8 cellular contexts compared by ENCODE assay signal in the genomic region with DNA sequence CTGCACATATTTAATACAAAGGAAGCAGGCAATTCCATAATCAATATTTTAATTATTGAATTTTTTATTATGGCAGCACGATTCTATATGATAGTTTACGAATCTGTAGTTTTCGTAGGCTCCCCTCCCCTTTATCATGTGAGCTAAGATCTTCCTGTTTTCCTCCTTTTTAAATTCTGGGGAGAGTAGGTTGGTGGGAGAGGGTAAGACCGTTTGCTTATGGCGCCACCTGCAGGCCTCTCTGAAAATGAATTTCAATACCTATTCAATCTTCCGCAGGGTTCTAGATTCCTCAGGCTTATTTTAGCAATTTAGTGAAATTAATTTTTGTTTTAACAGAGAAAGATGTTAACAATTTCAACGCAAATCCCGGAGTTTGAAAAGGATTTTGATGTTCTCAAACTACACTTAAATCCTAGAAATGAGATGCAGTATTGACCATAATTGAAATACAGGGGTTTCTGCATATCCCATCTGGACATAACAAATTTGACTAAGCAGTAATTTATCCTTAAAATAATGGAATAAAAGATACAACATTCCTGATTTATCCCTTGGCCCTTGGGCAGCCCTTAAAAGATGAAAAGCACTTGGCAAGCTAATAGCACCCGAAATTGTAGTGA. TPM values are rescaled to one million over a fixed set of nuclear protein-coding genes. Genes with fewer than 3 reads are reported as not detected.
DNase-seq lines count a peak whose midpoint lies in the region; ATAC-seq, FAIRE-seq and TF ChIP-seq lines count a peak whose summit lies in the region.

No MANE protein-coding gene starts in this region.

- H4K20me1 ChIP-seq in mammary epithelial cell (ENCODE audit: insufficient read depth, low read length), result no peaks in the 10 kb centered on the region

- H3K9me3 ChIP-seq in Peyer's patch (no peaks in the 10 kb centered on the region), mammary epithelial cell (replicated peaks; ENCODE audit: insufficient read depth, low read length) (no peaks in the 10 kb centered on the region), liver (ENCODE audit: control insufficient read depth in 4 of 4, low read length in 3 of 4) (no peaks in the 10 kb centered on the region)

- peaks cover 0 to 29% of the 10 kb centered on the region in 2 donors for H3K27me3 ChIP-seq in Peyer's patch
- H3K27me3 ChIP-seq in mammary epithelial cell (ENCODE audit: insufficient read depth, low read length), result no peaks in the 10 kb centered on the region
- peaks cover 0 to 24% (median 16%) of the 10 kb centered on the region in 4 donors for H3K27me3 ChIP-seq in liver (ENCODE audit: control insufficient read depth in 4 of 4, insufficient read depth in 4 of 4, low read length in 3 of 4)

- TF ChIP-seq CTCF in Peyer's patch (IDR thresholded peaks at IDR 0.05) (peak in 4 of 6 experiments; percentile 49 to 74 (median 68)), mammary epithelial cell (conservative IDR thresholded peaks at IDR 0.05 in 1 of 2, IDR thresholded peaks at IDR 0.05 in 1 of 2; ENCODE audit: extremely low read depth in 1 of 2, insufficient read depth in 1 of 2, low read depth in 1 of 2, low read length in 2 of 2) (peak; percentile 59 to 70), liver (IDR thresholded peaks at IDR 0.05; ENCODE audit: low read depth, low read length, missing input control) (peak; percentile 57)

- CTCF ChIA-PET in mammary epithelial cell (lab: Charles Lee; ENCODE audit: low non-redundant PET), result interaction anchor here (0.5 to 0.6 kb wide), 3 partner anchors 402 to 1073 kb away, joined by 3 to 6 read pairs (median 4); no protein-coding TSS in a partner anchor

- H2AFZ ChIP-seq in mammary epithelial cell (ENCODE audit: low read depth, low read length), result no peak overlapping the region

- H3K4me1 ChIP-seq in Peyer's patch, result peaks cover 0 to 23% (median 0%) of the 10 kb centered on the region in 4 donors
- H3K4me1 ChIP-seq in mammary epithelial cell (ENCODE audit: insufficient read depth, low read length), result peaks cover 21% of the 10 kb centered on the region
- peaks cover 4 to 15% (median 12%) of the 10 kb centered on the region in 4 donors for H3K4me1 ChIP-seq in liver (ENCODE audit: control insufficient read depth in 4 of 4, insufficient read depth in 4 of 4, low read length in 3 of 4)

- H3K27ac ChIP-seq in Peyer's patch (no peak overlapping the region), mammary epithelial cell (ENCODE audit: insufficient read depth, low read depth, low read length) (no peak overlapping the region), liver (ENCODE audit: low read depth in 1 of 2, low read length in 2 of 2) (no peak overlapping the region)

- TF ChIP-seq RAD21 in liver (IDR thresholded peaks at IDR 0.05), result peak; percentile 80 to 85

- peak overlapping the region; percentile 96 for H3K4me2 ChIP-seq in mammary epithelial cell (ENCODE audit: insufficient read depth, low read depth, low read length)

- dilution Hi-C loops in mammary epithelial cell (cut with HindIII; ENCODE audit: low sequenced_read_pairs), result loop anchor here (25.0 kb wide), 1 partner anchor 394 kb away; no protein-coding TSS in a partner anchor

- 15% methylated on average over 9 of the region's 9 CpGs for WGBS in mammary epithelial cell (ENCODE audit: low coverage, missing lambda C conversion rate)
- 16% methylated on average over 9 of the region's 9 CpGs for whole genome bisulfite sequencing in liver

- H3K79me2 ChIP-seq in mammary epithelial cell (ENCODE audit: insufficient read depth, low read length), result no peaks in the 10 kb centered on the region

- ATAC-seq in HG03342 (IDR thresholded peaks at IDR 0.05; ENCODE audit: unreplicated experiment) (no peak), GM19463 (IDR thresholded peaks at IDR 0.05; ENCODE audit: unreplicated experiment) (no peak)

- intact Hi-C loops in mammary epithelial cell (cut with micrococcal nuclease), result loop anchor here (1.0 to 5.0 kb wide), 3 partner anchors 402 to 891 kb away; no protein-coding TSS in a partner anchor

- H3K9ac ChIP-seq in mammary epithelial cell (ENCODE audit: insufficient read depth, low read length), result no peak overlapping the region
- no peak overlapping the region for H3K9ac ChIP-seq in liver (ENCODE audit: low read depth in 1 of 2, low read length in 2 of 2)

- no peak overlapping the region for H3K4me3 ChIP-seq in Peyer's patch
- H3K4me3 ChIP-seq in mammary epithelial cell (replicated peaks in 1 of 3; ENCODE audit: insufficient read depth in 1 of 3, low read depth in 2 of 3, low read length in 3 of 3), result no peak overlapping the region
- no peak overlapping the region for H3K4me3 ChIP-seq in liver (ENCODE audit: low read depth in 1 of 3, low read length in 3 of 3)

- peak; percentile 78 for DNase-seq in EH (ENCODE audit: low read depth)
- peak; percentile 86 for DNase-seq in KBM-7
- peak in 1 of 3 donors; percentile 66 for DNase-seq in Peyer's patch
- DNase-seq in mammary epithelial cell, result no peak
- peak; percentile 73 for DNase-seq in urothelium cell line (ENCODE audit: low spot score)

- in situ Hi-C loops in KBM-7 (cut with MboI; ENCODE audit: low pct_unique_long_range_greater_than_20kb, low sequenced_read_pairs), result loop anchor here (10.0 kb wide), 1 partner anchor 406 kb away; no protein-coding TSS in a partner anchor
- in situ Hi-C loops in mammary epithelial cell (cut with MboI; ENCODE audit: low sequenced_read_pairs in 2 of 2), result loop anchor here (5.0 kb wide), 1 partner anchor 404 kb away; no protein-coding TSS in a partner anchor

- BruUV-seq in mammary epithelial cell (replicated peaks; lab: Mats Ljungman, UMichigan), result no TSS peak

- no peak for TF ChIP-seq POLR2A in Peyer's patch (IDR thresholded peaks at IDR 0.05)

- FAIRE-seq in urothelium cell line (lab: Jason Lieb, UNC), result no peak

- H3K36me3 ChIP-seq in Peyer's patch (no peaks in the 10 kb centered on the region), mammary epithelial cell (ENCODE audit: insufficient read depth, low read length) (no peaks in the 10 kb centered on the region), liver (ENCODE audit: control insufficient read depth in 4 of 4, insufficient read depth in 3 of 4, low read depth in 1 of 4, low read length in 3 of 4) (no peaks in the 10 kb centered on the region)

TF ChIP-seq in liver, 16 proteins besides CTCF, POLR2A, EP300 and RAD21:
- TF ChIP-seq EGR1 (IDR thresholded peaks at IDR 0.05; ENCODE audit: low read depth in 2 of 2) (no peak), JUND (IDR thresholded peaks at IDR 0.05) (no peak), NR2F2 (IDR thresholded peaks at IDR 0.05) (no peak), REST (IDR thresholded peaks at IDR 0.05) (no peak), FOXA2 (IDR thresholded peaks at IDR 0.05) (no peak), YY1 (IDR thresholded peaks at IDR 0.05) (no peak), HNF4G (IDR thresholded peaks at IDR 0.05) (no peak)
TF ChIP-seq in liver: peak in this region for 0.

RNA-seq across cellular contexts. Expression of gene GBX2, which starts 12.8 kb away (rescaled TPM):
- total RNA-seq in Peyer's patch, result not detected
- total RNA-seq in mammary epithelial cell, result under 1 TPM; 0.17 to 0.38 TPM
- polyA plus RNA-seq in mammary epithelial cell, result not detected
- polyA minus RNA-seq in mammary epithelial cell, result not detected
- total RNA-seq in liver, result not detected
- polyA plus RNA-seq in liver, result not detected
